9 cellular contexts compared by ENCODE assay signal in the genomic region with DNA sequence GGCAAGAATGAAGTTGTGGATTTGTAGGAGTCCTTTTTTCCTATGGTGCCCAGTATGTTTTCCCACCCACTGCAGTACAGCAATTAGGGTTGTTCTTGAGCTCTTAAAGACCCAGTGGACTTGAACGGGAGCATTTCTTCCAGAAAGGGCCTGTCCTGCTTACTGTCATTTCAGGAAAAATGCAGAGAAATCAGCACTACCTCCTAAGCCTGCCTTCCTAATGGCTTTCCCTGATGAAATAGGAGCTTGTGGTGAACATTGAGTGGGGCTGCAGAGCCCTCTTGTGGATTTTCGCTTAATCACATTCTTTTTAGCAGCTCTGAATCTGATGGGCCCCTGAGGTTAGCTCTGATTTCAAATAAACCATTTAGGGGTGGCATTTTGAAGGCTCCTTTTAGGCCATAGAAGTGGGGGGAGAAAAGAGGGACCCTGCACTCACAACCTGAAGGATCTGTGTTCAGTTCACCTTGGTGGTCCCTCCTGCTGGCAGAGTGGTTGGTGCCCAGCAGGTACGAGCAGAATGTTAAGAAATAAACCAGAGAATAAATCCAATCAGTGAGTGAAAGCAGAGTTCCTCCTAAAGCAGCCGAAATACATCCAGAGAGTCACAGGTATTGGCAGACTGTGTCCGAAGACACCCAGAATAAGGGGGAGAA.
DNase-seq lines count a peak whose midpoint lies in the region; ATAC-seq and TF ChIP-seq lines count a peak whose summit lies in the region.
"Had no signal": no experiment of that assay in that cellular context is flagged by ENCODE, and none has a peak within 500 bp of the region (broad histone marks: within the 10 kb centered on the region; RNA-seq: fewer than 3 reads in every experiment).

No MANE protein-coding gene starts in this region.

- peak overlapping the region in 3 of 4 donors; percentile 48 to 71 (median 65) for H3K27ac ChIP-seq in body of pancreas
- peak overlapping the region; percentile 80 to 98 (median 89) for H3K27ac ChIP-seq in sigmoid colon
- H3K27ac ChIP-seq: BLaER1 had no signal

- intact Hi-C loops in body of pancreas (cut with DNase I), result loop anchor here (10.0 kb wide), 1 partner anchor 268 kb away; no protein-coding TSS in a partner anchor
- intact Hi-C loops in sigmoid colon (cut with DNase I), result loop anchor here (2.0 to 10.0 kb wide), 5 partner anchors 250 to 628 kb away; a partner anchor contains a TSS

- H3K27me3 ChIP-seq in body of pancreas (no peaks in the 10 kb centered on the region), sigmoid colon (no peaks in the 10 kb centered on the region)
- H3K27me3 ChIP-seq: BLaER1 had no signal

- H3K4me1 ChIP-seq in body of pancreas, result peaks cover 20% of the 10 kb centered on the region
- peaks cover 0 to 32% (median 28%) of the 10 kb centered on the region in 4 donors for H3K4me1 ChIP-seq in sigmoid colon

- DNase-seq in NCI-H1436 (lab: John Stamatoyannopoulos, UW) (peak; percentile 25), NCI-H1436 treated with DMSO at 0.1 percent for 48 hours (lab: John Stamatoyannopoulos, UW) (no peak), HFF-Myc (ENCODE audit: extremely low read depth, low read depth) (peak; percentile 78), NCI-H1092 treated with DMSO at 0.1 percent for 48 hours (lab: John Stamatoyannopoulos, UW) (peak; percentile 86), T follicular helper cell (ENCODE audit: low read depth) (peak; percentile 3), body of pancreas (peak; percentile 61 to 75 (median 64)), iPS DF 19.7 (ENCODE audit: low read depth, low spot score) (peak; percentile 57), sigmoid colon (peak; percentile 85)

- H3K9me3 ChIP-seq in body of pancreas (no peaks in the 10 kb centered on the region), sigmoid colon (no peaks in the 10 kb centered on the region)

- TF ChIP-seq CTCF in HFF-Myc (IDR thresholded peaks at IDR 0.05; ENCODE audit: low read depth, low read length, missing control alignments) (peak; percentile 70), body of pancreas (IDR thresholded peaks at IDR 0.05) (peak; percentile 61 to 94 (median 86)), sigmoid colon (IDR thresholded peaks at IDR 0.05) (peak; percentile 76 to 90 (median 82))

- TF ChIP-seq EP300 in sigmoid colon (IDR thresholded peaks at IDR 0.05), result peak in 1 of 4 donors; percentile 17

- peak; percentile 72 for ATAC-seq in body of pancreas

- 35 to 40% methylated on average over 5 of the region's 5 CpGs for WGBS in body of pancreas, 2 donors
- 51 to 54% methylated on average over 5 of the region's 5 CpGs for WGBS in sigmoid colon, 2 donors

- no peak overlapping the region for H3K4me3 ChIP-seq in HFF-Myc (replicated peaks; ENCODE audit: low read depth, low read length)
- H3K4me3 ChIP-seq in body of pancreas, result no peak overlapping the region
- H3K4me3 ChIP-seq in sigmoid colon, result peak overlapping the region in 3 of 4 donors; percentile 6 to 21 (median 20)
- H3K4me3 ChIP-seq: BLaER1 had no signal

- no peaks in the 10 kb centered on the region for H3K36me3 ChIP-seq in body of pancreas (replicated peaks in 1 of 2; ENCODE audit: insufficient read depth in 1 of 2, low read depth in 2 of 2)
- H3K36me3 ChIP-seq in sigmoid colon, result no peaks in the 10 kb centered on the region
- H3K36me3 ChIP-seq: BLaER1 had no signal

- peak in 1 of 3 donors; percentile 13 for TF ChIP-seq POLR2A in body of pancreas (IDR thresholded peaks at IDR 0.05)
- no peak for TF ChIP-seq POLR2A in sigmoid colon (IDR thresholded peaks at IDR 0.05)

Comparison
In these comparisons a context has a peak if more than half of its experiments do, and no peak if none do; other contexts are left out.
1. H3K4me3 ChIP-seq: peak in sigmoid colon (3 of 4); none in HFF-Myc (single experiment) and body of pancreas (0 of 2).
2. Peak in every context shown above with its lines, with median percentiles within 50 percentile points of each other: CTCF ChIP-seq.